8 cellular contexts compared by ENCODE assay signal in genomic region chr3:64244011-64244942, GRCh38. TPM values are rescaled to one million over a fixed set of nuclear protein-coding genes. Genes with fewer than 3 reads are reported as not detected.
A peak's percentile ranks its signal among the peaks of the same experiment; 100 is the strongest.
DNase-seq lines count a peak whose midpoint lies in the region; ATAC-seq, FAIRE-seq and TF ChIP-seq lines count a peak whose summit lies in the region.

No MANE protein-coding gene starts in this region.

- CTCF ChIA-PET in HEK293T (lab: Yijun Ruan, JAX) = interaction anchor here (0.6 to 0.8 kb wide), 10 partner anchors 9 to 357 kb away, joined by 3 to 6 read pairs (median 4); no protein-coding TSS in a partner anchor

- no peak for TF ChIP-seq POLR2A in GM12892 (IDR thresholded peaks at IDR 0.05; ENCODE audit: low read depth, low read length)

- no peak for FAIRE-seq in GM12892 (lab: Jason Lieb, UNC)

- ATAC-seq in HG02678 (IDR thresholded peaks at IDR 0.05; ENCODE audit: unreplicated experiment) = no peak
- ATAC-seq in GM21825 (IDR thresholded peaks at IDR 0.05; ENCODE audit: unreplicated experiment) = no peak

- peak; percentile 38 for TF ChIP-seq CTCF in foreskin fibroblast (IDR thresholded peaks at IDR 0.05; ENCODE audit: low read depth, low read length)

- POLR2A ChIA-PET in HEK293T (lab: Yijun Ruan, JAX) = interaction anchor here (0.6 kb wide), 1 partner anchor 153 kb away, joined by 3 read pairs; no protein-coding TSS in a partner anchor

- DNase-seq in AML-193 (lab: John Stamatoyannopoulos, UW) (peak; percentile 31 to 44), HEK293T (ENCODE audit: extremely low spot score) (peak; percentile 39), OCI-M1 (lab: John Stamatoyannopoulos, UW) (peak; percentile 6), foreskin fibroblast (peak in 1 of 2 donors; percentile 54), GM12892 (ENCODE audit: insufficient read length) (no peak)
- no peak for DNase-seq in activated CD8-positive, alpha-beta memory T cell treated with anti-CD3 and anti-CD28 coated beads, Interleukin-2, amount 50 U/mL, for 48 hours

- no peak overlapping the region for H3K4me3 ChIP-seq in foreskin fibroblast (ENCODE audit: low read depth in 1 of 2, low read length in 2 of 2)

TF ChIP-seq in HEK293T, 16 proteins besides CTCF, POLR2A, EP300 and RAD21:
- TF ChIP-seq L3MBTL2 (conservative IDR thresholded peaks at IDR 0.05) (no peak), FOXK2 (IDR thresholded peaks at IDR 0.05) (no peak), ZNF384 (IDR thresholded peaks at IDR 0.05) (no peak), HDGF (IDR thresholded peaks at IDR 0.05; ENCODE audit: borderline replicate concordance) (no peak), FOXM1 (IDR thresholded peaks at IDR 0.05; ENCODE audit: borderline replicate concordance) (no peak), SUZ12 (IDR thresholded peaks at IDR 0.05) (no peak)
- TF ChIP-seq, protein P1, sequence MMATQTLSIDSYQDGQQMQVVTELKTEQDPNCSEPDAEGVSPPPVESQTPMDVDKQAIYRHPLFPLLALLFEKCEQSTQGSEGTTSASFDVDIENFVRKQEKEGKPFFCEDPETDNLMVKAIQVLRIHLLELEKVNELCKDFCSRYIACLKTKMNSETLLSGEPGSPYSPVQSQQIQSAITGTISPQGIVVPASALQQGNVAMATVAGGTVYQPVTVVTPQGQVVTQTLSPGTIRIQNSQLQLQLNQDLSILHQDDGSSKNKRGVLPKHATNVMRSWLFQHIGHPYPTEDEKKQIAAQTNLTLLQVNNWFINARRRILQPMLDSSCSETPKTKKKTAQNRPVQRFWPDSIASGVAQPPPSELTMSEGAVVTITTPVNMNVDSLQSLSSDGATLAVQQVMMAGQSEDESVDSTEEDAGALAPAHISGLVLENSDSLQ (IDR thresholded peaks at IDR 0.05) = peak; percentile 65

RNA-seq across cellular contexts. Expression of gene PRICKLE2, which starts 19.0 kb away (rescaled TPM):
- 1.00 TPM for polyA plus RNA-seq in GM12892 (2012; ENCODE audit: missing spikeins)

Comparison
In these comparisons a context has a peak if more than half of its experiments do, and no peak if none do; other contexts are left out.
1. DNase-seq: peak in AML-193 (2 of 2), HEK293T (single experiment) and OCI-M1 (single experiment); none in GM12892 (single experiment) and activated CD8-positive, alpha-beta memory T cell treated with anti-CD3 and anti-CD28 coated beads, Interleukin-2, amount 50 U/mL, for 48 hours (single experiment).